1 cellular context compared by ENCODE assay signal in the genomic region with DNA sequence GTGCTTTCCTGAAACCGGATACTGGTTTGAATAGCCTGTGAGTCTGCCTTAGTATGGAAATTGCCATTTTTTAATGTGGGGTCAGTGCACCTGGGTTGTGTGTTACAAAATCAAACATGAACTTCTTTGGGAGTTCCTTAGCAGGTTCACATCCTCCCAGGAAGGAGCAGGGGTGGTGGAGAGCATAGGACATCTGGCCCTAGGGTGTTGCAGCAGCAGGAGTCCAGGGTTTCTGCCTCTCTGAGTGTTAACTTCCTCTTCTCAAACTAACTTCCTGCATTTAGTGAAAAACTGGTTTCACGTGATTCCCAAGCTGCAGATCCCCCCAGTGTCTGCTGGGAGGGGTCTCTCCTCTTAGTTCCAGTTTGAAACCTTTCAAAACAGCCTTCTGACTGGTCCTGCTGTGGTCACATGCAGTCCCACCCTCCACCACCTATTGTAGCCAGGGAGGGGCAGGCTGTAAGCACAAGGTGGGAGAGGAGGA.
TF ChIP-seq lines count a peak whose summit lies in the region.

No MANE protein-coding gene starts in this region.

TF ChIP-seq in H1, 55 proteins besides CTCF, POLR2A, EP300 and RAD21 (continued from another document):
- TF ChIP-seq CHD7 (IDR thresholded peaks at IDR 0.05; ENCODE audit: insufficient replicate concordance, low read length) = no peak
- TF ChIP-seq EZH2 (IDR thresholded peaks at IDR 0.05; ENCODE audit: low read depth, low read length, severe bottlenecking) = no peak
- no peak for TF ChIP-seq YY1 (IDR thresholded peaks at IDR 0.05; ENCODE audit: low read depth, low read length)
- TF ChIP-seq TAF1 (IDR thresholded peaks at IDR 0.05; ENCODE audit: low read depth, low read length) = no peak
